Comparison of ENCODE assay signal across 18 cellular contexts in genomic region chr12:3231399-3231876, GRCh38.
DNase-seq lines count a peak whose midpoint lies in the region; ATAC-seq and TF ChIP-seq lines count a peak whose summit lies in the region.
"Had no signal": no experiment of that assay in that cellular context is flagged by ENCODE, and none has a peak within 500 bp of the region (broad histone marks: within the 10 kb centered on the region; RNA-seq: fewer than 3 reads in every experiment).

No MANE protein-coding gene starts in this region.

- POLR2A ChIA-PET in WTC11 (lab: Charles Lee) = no interaction called here

- H3K4me1 ChIP-seq in thoracic aorta (ENCODE audit: control insufficient read depth in 1 of 2, low read depth in 2 of 2) = peaks cover 18 to 31% of the 10 kb centered on the region in 2 donors
- H3K4me1 ChIP-seq: foreskin keratinocyte had no signal

- H3K4me3 Mint-ChIP-seq in WTC11 = peak overlapping the region; percentile 26
- H3K4me3 Mint-ChIP-seq in activated T-cell treated with anti-CD3 and anti-CD28 coated beads, Interleukin-2, amount 50 U/mL, for 4 hours = no peak overlapping the region
- H3K4me3 Mint-ChIP-seq: activated T-helper 17 cell treated with anti-CD3 and anti-CD28 coated beads, Interleukin-2, amount 50 U/mL, for 72 hours; CD4-positive, alpha-beta T cell; naive thymus-derived CD4-positive, alpha-beta T cell had no signal

- peaks cover 9% of the 10 kb centered on the region for H3K36me3 Mint-ChIP-seq in WTC11
- no peaks in the 10 kb centered on the region for H3K36me3 Mint-ChIP-seq in activated T-cell treated with anti-CD3 and anti-CD28 coated beads, Interleukin-2, amount 50 U/mL, for 4 hours (ENCODE audit: insufficient read depth)

- H3K9me3 ChIP-seq in thoracic aorta = peaks cover 4% of the 10 kb centered on the region
- H3K9me3 ChIP-seq: right lobe of liver had no signal

- peak overlapping the region; percentile 71 to 78 for H3K27ac ChIP-seq in thoracic aorta
- H3K27ac ChIP-seq: foreskin keratinocyte, right lobe of liver had no signal

- H3K27me3 ChIP-seq in thoracic aorta (replicated peaks; ENCODE audit: insufficient read depth) = no peaks in the 10 kb centered on the region
- H3K27me3 ChIP-seq: foreskin keratinocyte, right lobe of liver had no signal

- peak overlapping the region; percentile 76; the same call in 1 of the 2 replicates for H3K27ac Mint-ChIP-seq in WTC11
- H3K27ac Mint-ChIP-seq: activated T-helper 17 cell treated with anti-CD3 and anti-CD28 coated beads, Interleukin-2, amount 50 U/mL, for 72 hours; CD4-positive, alpha-beta T cell; naive thymus-derived CD4-positive, alpha-beta T cell had no signal

- no peaks in the 10 kb centered on the region for H3K36me3 ChIP-seq in thoracic aorta
- H3K36me3 ChIP-seq: right lobe of liver had no signal

- peak; percentile 76 for ATAC-seq in WTC11
- ATAC-seq in thoracic aorta (ENCODE audit: insufficient number of reproducible peaks, low FRiP score, low read depth) = no peak
- ATAC-seq in GM21526 (IDR thresholded peaks at IDR 0.05; ENCODE audit: low FRiP score, unreplicated experiment) = no peak
- no peak for ATAC-seq in activated T-cell treated with anti-CD3 and anti-CD28 coated beads, Interleukin-2, amount 50 U/mL, for 4 hours
- ATAC-seq: activated T-helper 17 cell treated with anti-CD3 and anti-CD28 coated beads, Interleukin-2, amount 50 U/mL, for 72 hours; foreskin keratinocyte; naive thymus-derived CD4-positive, alpha-beta T cell; right lobe of liver had no signal

- no peak for TF ChIP-seq CTCF in WTC11 (IDR thresholded peaks at IDR 0.05)
- TF ChIP-seq CTCF in thoracic aorta (IDR thresholded peaks at IDR 0.05) = no peak

- peaks cover 13% of the 10 kb centered on the region; the same call in 1 of the 2 replicates for H3K9me3 Mint-ChIP-seq in WTC11
- peaks cover 4% of the 10 kb centered on the region for H3K9me3 Mint-ChIP-seq in activated T-cell treated with anti-CD3 and anti-CD28 coated beads, Interleukin-2, amount 50 U/mL, for 4 hours
- H3K9me3 Mint-ChIP-seq: activated T-helper 17 cell treated with anti-CD3 and anti-CD28 coated beads, Interleukin-2, amount 50 U/mL, for 72 hours; CD4-positive, alpha-beta T cell had no signal

- H3K4me3 ChIP-seq in thoracic aorta = peak overlapping the region; percentile 20
- H3K4me3 ChIP-seq: right lobe of liver had no signal

- DNase-seq in NCI-H1092 (lab: John Stamatoyannopoulos, UW) = peak; percentile 76
- DNase-seq in WTC11 (ENCODE audit: low spot score) = peak; percentile 67
- peak; percentile 70 for DNase-seq in iPS-NIHi11 (ENCODE audit: low spot score)
- no peak for DNase-seq in thoracic aorta (ENCODE audit: low spot score)
- no peak for DNase-seq in 8988T
- no peak for DNase-seq in activated T-cell treated with anti-CD3 and anti-CD28 coated beads, Interleukin-2, amount 50 U/mL, for 4 hours
- DNase-seq: activated CD4-positive, alpha-beta T cell treated with anti-CD3 and anti-CD28 coated beads, Interleukin-2, amount 50 U/mL, for 4 hours; amygdala; CD4-positive, alpha-beta T cell; effector CD4-positive, alpha-beta T cell; foreskin keratinocyte; HCEC 1CT; naive thymus-derived CD4-positive, alpha-beta T cell; NCI-H345; T1000 had no signal

- H3K27me3 Mint-ChIP-seq in WTC11 (ENCODE audit: low read depth) = no peaks in the 10 kb centered on the region
- H3K27me3 Mint-ChIP-seq in activated T-cell treated with anti-CD3 and anti-CD28 coated beads, Interleukin-2, amount 50 U/mL, for 4 hours (ENCODE audit: low read depth) = peaks cover 3% of the 10 kb centered on the region
- H3K27me3 Mint-ChIP-seq: CD4-positive, alpha-beta T cell had no signal

- CTCF ChIA-PET in WTC11 (lab: Charles Lee) = interaction anchor here (0.6 to 3.8 kb wide), 10 partner anchors 12 to 287 kb away, joined by 3 to 17 read pairs (median 4); no protein-coding TSS in a partner anchor

- H3K4me1 Mint-ChIP-seq in WTC11 = peaks cover 61% of the 10 kb centered on the region
- no peaks in the 10 kb centered on the region for H3K4me1 Mint-ChIP-seq in activated T-cell treated with anti-CD3 and anti-CD28 coated beads, Interleukin-2, amount 50 U/mL, for 4 hours (ENCODE audit: low read depth)
- H3K4me1 Mint-ChIP-seq: activated T-helper 17 cell treated with anti-CD3 and anti-CD28 coated beads, Interleukin-2, amount 50 U/mL, for 72 hours; naive thymus-derived CD4-positive, alpha-beta T cell had no signal

TF ChIP-seq in WTC11, 78 proteins besides CTCF, POLR2A, EP300 and RAD21 (continues in another document):
- TF ChIP-seq ZBTB21 (CRISPR knock-in tag; IDR thresholded peaks at IDR 0.05; ENCODE audit: borderline replicate concordance) (no peak), CREB1 (CRISPR knock-in tag; IDR thresholded peaks at IDR 0.05) (no peak), NR1H2 (CRISPR knock-in tag; IDR thresholded peaks at IDR 0.05) (no peak), FOXP4 (CRISPR knock-in tag; IDR thresholded peaks at IDR 0.05) (no peak), ZNF219 (CRISPR knock-in tag; IDR thresholded peaks at IDR 0.05; ENCODE audit: borderline replicate concordance) (no peak), ZNF396 (CRISPR knock-in tag; IDR thresholded peaks at IDR 0.05; ENCODE audit: borderline replicate concordance) (no peak), OVOL2 (CRISPR knock-in tag; IDR thresholded peaks at IDR 0.05; ENCODE audit: borderline replicate concordance) (no peak), ZNF512 (CRISPR knock-in tag; IDR thresholded peaks at IDR 0.05; ENCODE audit: borderline replicate concordance) (no peak), ZNF232 (CRISPR knock-in tag; IDR thresholded peaks at IDR 0.05) (no peak), E2F5 (CRISPR knock-in tag; IDR thresholded peaks at IDR 0.05) (no peak), ZSCAN18 (CRISPR knock-in tag; IDR thresholded peaks at IDR 0.05) (no peak), USF1 (CRISPR knock-in tag; IDR thresholded peaks at IDR 0.05) (no peak), ZNF423 (CRISPR knock-in tag; IDR thresholded peaks at IDR 0.05) (no peak), SOX15 (CRISPR knock-in tag; IDR thresholded peaks at IDR 0.05) (no peak), IRF1 (CRISPR knock-in tag; IDR thresholded peaks at IDR 0.05) (no peak), ESRRA (CRISPR knock-in tag; IDR thresholded peaks at IDR 0.05; ENCODE audit: borderline replicate concordance) (no peak)

Comparison
In these comparisons a context has a peak if more than half of its experiments do, and no peak if none do; other contexts are left out.
1. DNase-seq: peak in NCI-H1092 (single experiment), WTC11 (single experiment) and iPS-NIHi11 (single experiment); none in thoracic aorta (single experiment), 8988T (single experiment) and activated T-cell treated with anti-CD3 and anti-CD28 coated beads, Interleukin-2, amount 50 U/mL, for 4 hours (single experiment).